Comparison of ENCODE assay signal across 18 cellular contexts in genomic region chrX:68420559-68420958, GRCh38.
"Had no signal": no experiment of that assay in that cellular context is flagged by ENCODE, and none has a peak within 500 bp of the region (broad histone marks: within the 10 kb centered on the region; RNA-seq: fewer than 3 reads in every experiment).

No MANE protein-coding gene starts in this region.

- H3K36me3 ChIP-seq: ovary, thoracic aorta had no signal

- H3K27ac Mint-ChIP-seq: activated CD4-positive, alpha-beta T cell treated with anti-CD3 and anti-CD28 coated beads, Interleukin-2, amount 10 ng/mL, durations not matched to agents 24 days and 14 days; activated CD8-positive, alpha-beta T cell treated with anti-CD3 and anti-CD28 coated beads, Interleukin-2, amount 10 ng/mL, durations not matched to agents 7 days and 5 days; activated naive CD4-positive, alpha-beta T cell treated with anti-CD3 and anti-CD28 coated beads, Interleukin-2, amount 50 U/mL, for 24 hours; stimulated activated effector memory CD8-positive, alpha-beta T cell treated with anti-CD3 and anti-CD28 coated beads, Interleukin-12 subunit alpha, Interleukin-12 subunit beta, amount 100 ng/mL, for 72 hours; WTC11 had no signal

- H3K27me3 ChIP-seq: ovary had no signal

- DNase-seq: activated CD4-positive, alpha-beta T cell treated with anti-CD3 and anti-CD28 coated beads, Interleukin-2, amount 10 ng/mL, durations not matched to agents 24 days and 14 days; activated CD8-positive, alpha-beta memory T cell treated with anti-CD3 and anti-CD28 coated beads, Interleukin-2, amount 50 U/mL, for 4 hours; activated CD8-positive, alpha-beta T cell treated with anti-CD3 and anti-CD28 coated beads, Interleukin-2, amount 10 ng/mL, durations not matched to agents 7 days and 5 days; activated effector memory CD4-positive, alpha-beta T cell treated with anti-CD3 and anti-CD28 coated beads, Interleukin-2, amount 50 U/mL, for 16 hours; activated T-cell treated with anti-CD3 and anti-CD28 coated beads, Interleukin-2, amount 50 U/mL, for 48 hours; amniotic stem cell; erythroblast; foreskin fibroblast; hypothalamus; kidney; ovary had no signal

- H3K4me1 Mint-ChIP-seq: activated naive CD4-positive, alpha-beta T cell treated with anti-CD3 and anti-CD28 coated beads, Interleukin-2, amount 50 U/mL, for 24 hours; stimulated activated effector memory CD8-positive, alpha-beta T cell treated with anti-CD3 and anti-CD28 coated beads, Interleukin-12 subunit alpha, Interleukin-12 subunit beta, amount 100 ng/mL, for 72 hours had no signal

- H3K9me3 ChIP-seq: ovary, thoracic aorta had no signal

- H3K4me3 Mint-ChIP-seq: activated CD4-positive, alpha-beta T cell treated with anti-CD3 and anti-CD28 coated beads, Interleukin-2, amount 10 ng/mL, durations not matched to agents 24 days and 14 days; activated CD8-positive, alpha-beta T cell treated with anti-CD3 and anti-CD28 coated beads, Interleukin-2, amount 10 ng/mL, durations not matched to agents 7 days and 5 days; activated naive CD4-positive, alpha-beta T cell treated with anti-CD3 and anti-CD28 coated beads, Interleukin-2, amount 50 U/mL, for 24 hours; stimulated activated effector memory CD8-positive, alpha-beta T cell treated with anti-CD3 and anti-CD28 coated beads, Interleukin-12 subunit alpha, Interleukin-12 subunit beta, amount 100 ng/mL, for 72 hours; WTC11 had no signal

- H3K27me3 Mint-ChIP-seq: activated CD4-positive, alpha-beta T cell treated with anti-CD3 and anti-CD28 coated beads, Interleukin-2, amount 10 ng/mL, durations not matched to agents 24 days and 14 days had no signal

- FAIRE-seq: bronchial epithelial cell, kidney, TTC549, urothelium cell line had no signal

- H3K36me3 Mint-ChIP-seq: activated naive CD4-positive, alpha-beta T cell treated with anti-CD3 and anti-CD28 coated beads, Interleukin-2, amount 50 U/mL, for 24 hours; stimulated activated effector memory CD8-positive, alpha-beta T cell treated with anti-CD3 and anti-CD28 coated beads, Interleukin-12 subunit alpha, Interleukin-12 subunit beta, amount 100 ng/mL, for 72 hours; WTC11 had no signal

- ATAC-seq: activated CD8-positive, alpha-beta T cell treated with anti-CD3 and anti-CD28 coated beads, Interleukin-2, amount 10 ng/mL, durations not matched to agents 7 days and 5 days; stimulated activated effector memory CD8-positive, alpha-beta T cell treated with anti-CD3 and anti-CD28 coated beads, Interleukin-12 subunit alpha, Interleukin-12 subunit beta, amount 100 ng/mL, for 72 hours; WTC11 had no signal

- H3K27ac ChIP-seq: ovary, thoracic aorta had no signal

- H3K4me3 ChIP-seq: ovary, thoracic aorta had no signal

- H3K9me3 Mint-ChIP-seq: activated CD4-positive, alpha-beta T cell treated with anti-CD3 and anti-CD28 coated beads, Interleukin-2, amount 10 ng/mL, durations not matched to agents 24 days and 14 days; activated naive CD4-positive, alpha-beta T cell treated with anti-CD3 and anti-CD28 coated beads, Interleukin-2, amount 50 U/mL, for 24 hours; stimulated activated effector memory CD8-positive, alpha-beta T cell treated with anti-CD3 and anti-CD28 coated beads, Interleukin-12 subunit alpha, Interleukin-12 subunit beta, amount 100 ng/mL, for 72 hours; WTC11 had no signal
